ENCODE assay signal across 8 cellular contexts in genomic region chr19:1213391-1214286, GRCh38. TPM values are rescaled to one million over a fixed set of nuclear protein-coding genes. Genes with fewer than 3 reads are reported as not detected.
DNase-seq lines count a peak whose midpoint lies in the region; ATAC-seq and TF ChIP-seq lines count a peak whose summit lies in the region.

No MANE protein-coding gene starts in this region.

- TF ChIP-seq CTCF in colonic mucosa (IDR thresholded peaks at IDR 0.05): no peak

- H3K4me3 ChIP-seq in colonic mucosa: no peak overlapping the region

- peaks cover 31% of the 10 kb centered on the region for H3K4me1 Mint-ChIP-seq in activated CD4-positive, alpha-beta T cell treated with anti-CD3 and anti-CD28 coated beads for 36 hours
- peaks cover 62% of the 10 kb centered on the region for H3K4me1 Mint-ChIP-seq in stimulated activated naive CD8-positive, alpha-beta T cell treated with anti-CD3 and anti-CD28 coated beads, Interleukin-15, amount 100 ng/mL, for 72 hours

- H3K27ac Mint-ChIP-seq in activated CD4-positive, alpha-beta T cell treated with anti-CD3 and anti-CD28 coated beads for 36 hours: peak overlapping the region; percentile 99
- peak overlapping the region; percentile 98 for H3K27ac Mint-ChIP-seq in stimulated activated naive CD8-positive, alpha-beta T cell treated with anti-CD3 and anti-CD28 coated beads, Interleukin-15, amount 100 ng/mL, for 72 hours

- H3K27me3 ChIP-seq in colonic mucosa: no peaks in the 10 kb centered on the region

- H3K4me1 ChIP-seq in colonic mucosa: peaks cover 25% of the 10 kb centered on the region

- ATAC-seq in activated CD4-positive, alpha-beta T cell treated with anti-CD3 and anti-CD28 coated beads for 36 hours: peak; percentile 95
- ATAC-seq in stimulated activated naive CD8-positive, alpha-beta T cell treated with anti-CD3 and anti-CD28 coated beads, Interleukin-15, amount 100 ng/mL, for 72 hours: peak; percentile 98

- H3K36me3 ChIP-seq in colonic mucosa: no peaks in the 10 kb centered on the region

- intact Hi-C loops in activated CD4-positive, alpha-beta T cell treated with anti-CD3 and anti-CD28 coated beads for 36 hours (cut with DNase I, micrococcal nuclease): loop anchor here in 1 of 2 experiments (2.0 kb wide), 1 partner anchor 27 kb away; the partner anchor contains the start of gene ATP5F1D
- intact Hi-C loops in colonic mucosa (cut with DNase I): no loop called here

- H3K27me3 Mint-ChIP-seq in activated CD4-positive, alpha-beta T cell treated with anti-CD3 and anti-CD28 coated beads for 36 hours: no peaks in the 10 kb centered on the region
- H3K27me3 Mint-ChIP-seq in stimulated activated naive CD8-positive, alpha-beta T cell treated with anti-CD3 and anti-CD28 coated beads, Interleukin-15, amount 100 ng/mL, for 72 hours: no peaks in the 10 kb centered on the region

- peak; percentile 81 for DNase-seq in activated CD4-positive, alpha-beta T cell treated with anti-CD3 and anti-CD28 coated beads for 36 hours
- DNase-seq in activated CD4-positive, alpha-beta T cell treated with anti-CD3 and anti-CD28 coated beads for 1 hour: no peak
- DNase-seq in T-helper 9 cell (peak; percentile 44), colonic mucosa (peak; percentile 78), medulla oblongata (ENCODE audit: extremely low spot score) (peak; percentile 83), NCI-H1930 (lab: John Stamatoyannopoulos, UW) (no peak), SKM-1 treated with dmso at 0.1 percent for 144 hours (lab: John Stamatoyannopoulos, UW; ENCODE audit: unreplicated experiment) (no peak)
- peak in 1 of 2 donors; percentile 88 for DNase-seq in stimulated activated naive CD8-positive, alpha-beta T cell treated with anti-CD3 and anti-CD28 coated beads, Interleukin-15, amount 100 ng/mL, for 72 hours

- peak overlapping the region; percentile 72 for H3K27ac ChIP-seq in colonic mucosa

- H3K4me3 Mint-ChIP-seq in activated CD4-positive, alpha-beta T cell treated with anti-CD3 and anti-CD28 coated beads for 36 hours: peak overlapping the region; percentile 72
- peak overlapping the region; percentile 82 to 93 for H3K4me3 Mint-ChIP-seq in stimulated activated naive CD8-positive, alpha-beta T cell treated with anti-CD3 and anti-CD28 coated beads, Interleukin-15, amount 100 ng/mL, for 72 hours

- CTCF ChIA-PET in activated CD4-positive, alpha-beta T cell treated with anti-CD3 and anti-CD28 coated beads for 36 hours (lab: Charles Lee): interaction anchor here (0.5 to 1.2 kb wide), 6 partner anchors 9 to 213 kb away, joined by 3 to 6 read pairs (median 3); no protein-coding TSS in a partner anchor

- H3K9me3 ChIP-seq in colonic mucosa: no peaks in the 10 kb centered on the region

- H3K9ac ChIP-seq in colonic mucosa (ENCODE audit: low read depth in 2 of 2, low read length in 2 of 2): peak overlapping the region; percentile 70 to 82

- H3K9me3 Mint-ChIP-seq in activated CD4-positive, alpha-beta T cell treated with anti-CD3 and anti-CD28 coated beads for 36 hours (ENCODE audit: low read depth): no peaks in the 10 kb centered on the region
- H3K9me3 Mint-ChIP-seq in stimulated activated naive CD8-positive, alpha-beta T cell treated with anti-CD3 and anti-CD28 coated beads, Interleukin-15, amount 100 ng/mL, for 72 hours: no peaks in the 10 kb centered on the region

- peaks cover 26% of the 10 kb centered on the region for H3K36me3 Mint-ChIP-seq in activated CD4-positive, alpha-beta T cell treated with anti-CD3 and anti-CD28 coated beads for 36 hours (ENCODE audit: low read depth)

- POLR2A ChIA-PET in activated CD4-positive, alpha-beta T cell treated with anti-CD3 and anti-CD28 coated beads for 36 hours (lab: Charles Lee): interaction anchor here (1.3 kb wide), 1 partner anchor 55 kb away, joined by 8 read pairs; the partner anchor contains the start of gene CIRBP

RNA-seq across cellular contexts. Expression of gene STK11, which starts 8.1 kb away (rescaled TPM):
- 10 to 100 TPM; 49.2 to 61.5 TPM for total RNA-seq in activated CD4-positive, alpha-beta T cell treated with anti-CD3 and anti-CD28 coated beads for 36 hours
- 100 to 1,000 TPM in 1 of 2 donors, 10 to 100 TPM in 1; 76.3 to 103 TPM for total RNA-seq in colonic mucosa

RNA-seq across cellular contexts. Expression of gene CBARP, which starts 24.2 kb away (rescaled TPM):
- 1 to 10 TPM in 1 of 2 experiments, under 1 TPM in 1; 0.82 to 1.1 TPM for total RNA-seq in activated CD4-positive, alpha-beta T cell treated with anti-CD3 and anti-CD28 coated beads for 36 hours
- under 1 TPM; 0.22 to 0.48 TPM for total RNA-seq in colonic mucosa

RNA-seq across cellular contexts. Expression of gene ATP5F1D, which starts 27.9 kb away (rescaled TPM):
- total RNA-seq in activated CD4-positive, alpha-beta T cell treated with anti-CD3 and anti-CD28 coated beads for 36 hours: 100 to 1,000 TPM; 161 to 180 TPM
- 100 to 1,000 TPM; 359 to 627 TPM for total RNA-seq in colonic mucosa

RNA-seq across cellular contexts. Expression of gene MIDN, which starts 34.7 kb away (rescaled TPM):
- total RNA-seq in activated CD4-positive, alpha-beta T cell treated with anti-CD3 and anti-CD28 coated beads for 36 hours: 10 to 100 TPM; 46.5 to 47.9 TPM
- total RNA-seq in colonic mucosa: 100 to 1,000 TPM; 172 to 177 TPM

RNA-seq across cellular contexts. Expression of gene SBNO2, which starts 39.6 kb away (rescaled TPM):
- 100 to 1,000 TPM; 108 to 113 TPM for total RNA-seq in activated CD4-positive, alpha-beta T cell treated with anti-CD3 and anti-CD28 coated beads for 36 hours
- 10 to 100 TPM; 65.5 to 77.1 TPM for total RNA-seq in colonic mucosa

Comparison
In these comparisons a context has a peak if more than half of its experiments do, and no peak if none do; other contexts are left out.
1. DNase-seq: peak in activated CD4-positive, alpha-beta T cell treated with anti-CD3 and anti-CD28 coated beads for 36 hours (single experiment), T-helper 9 cell (single experiment), colonic mucosa (single experiment) and medulla oblongata (single experiment); none in activated CD4-positive, alpha-beta T cell treated with anti-CD3 and anti-CD28 coated beads for 1 hour (single experiment), NCI-H1930 (0 of 2) and SKM-1 treated with dmso at 0.1 percent for 144 hours (single experiment).